1 cellular context compared by ENCODE assay signal in the genomic region with DNA sequence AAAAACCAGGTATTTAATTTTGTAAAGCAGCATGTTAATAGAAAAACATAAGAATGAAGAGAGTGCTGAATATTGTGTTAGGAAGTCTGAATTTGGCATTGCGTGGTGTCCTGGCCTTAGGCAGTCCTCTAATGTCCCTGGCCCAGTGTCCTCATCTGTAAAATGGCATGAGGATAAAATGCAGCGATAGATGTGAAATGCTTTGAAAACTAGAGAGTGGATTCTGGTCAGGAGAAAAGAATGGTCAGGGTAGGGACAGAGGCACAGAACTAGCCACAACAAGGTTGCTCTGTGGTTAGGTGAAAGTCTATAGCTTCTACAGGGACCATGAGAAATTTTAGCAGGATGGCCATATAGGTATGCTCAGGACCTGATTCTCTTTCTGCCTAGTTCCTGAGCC.
TF ChIP-seq lines count a peak whose summit lies in the region.

No MANE protein-coding gene starts in this region.

TF ChIP-seq in GM12878, 131 proteins besides CTCF, POLR2A, EP300 and RAD21:
- TF ChIP-seq, protein P1, sequence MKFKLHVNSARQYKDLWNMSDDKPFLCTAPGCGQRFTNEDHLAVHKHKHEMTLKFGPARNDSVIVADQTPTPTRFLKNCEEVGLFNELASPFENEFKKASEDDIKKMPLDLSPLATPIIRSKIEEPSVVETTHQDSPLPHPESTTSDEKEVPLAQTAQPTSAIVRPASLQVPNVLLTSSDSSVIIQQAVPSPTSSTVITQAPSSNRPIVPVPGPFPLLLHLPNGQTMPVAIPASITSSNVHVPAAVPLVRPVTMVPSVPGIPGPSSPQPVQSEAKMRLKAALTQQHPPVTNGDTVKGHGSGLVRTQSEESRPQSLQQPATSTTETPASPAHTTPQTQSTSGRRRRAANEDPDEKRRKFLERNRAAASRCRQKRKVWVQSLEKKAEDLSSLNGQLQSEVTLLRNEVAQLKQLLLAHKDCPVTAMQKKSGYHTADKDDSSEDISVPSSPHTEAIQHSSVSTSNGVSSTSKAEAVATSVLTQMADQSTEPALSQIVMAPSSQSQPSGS (IDR thresholded peaks at IDR 0.05; ENCODE audit: low read length), result no peak
- TF ChIP-seq SMC3 (IDR thresholded peaks at IDR 0.05; ENCODE audit: borderline replicate concordance, low read length), result no peak
- TF ChIP-seq, protein P2, sequence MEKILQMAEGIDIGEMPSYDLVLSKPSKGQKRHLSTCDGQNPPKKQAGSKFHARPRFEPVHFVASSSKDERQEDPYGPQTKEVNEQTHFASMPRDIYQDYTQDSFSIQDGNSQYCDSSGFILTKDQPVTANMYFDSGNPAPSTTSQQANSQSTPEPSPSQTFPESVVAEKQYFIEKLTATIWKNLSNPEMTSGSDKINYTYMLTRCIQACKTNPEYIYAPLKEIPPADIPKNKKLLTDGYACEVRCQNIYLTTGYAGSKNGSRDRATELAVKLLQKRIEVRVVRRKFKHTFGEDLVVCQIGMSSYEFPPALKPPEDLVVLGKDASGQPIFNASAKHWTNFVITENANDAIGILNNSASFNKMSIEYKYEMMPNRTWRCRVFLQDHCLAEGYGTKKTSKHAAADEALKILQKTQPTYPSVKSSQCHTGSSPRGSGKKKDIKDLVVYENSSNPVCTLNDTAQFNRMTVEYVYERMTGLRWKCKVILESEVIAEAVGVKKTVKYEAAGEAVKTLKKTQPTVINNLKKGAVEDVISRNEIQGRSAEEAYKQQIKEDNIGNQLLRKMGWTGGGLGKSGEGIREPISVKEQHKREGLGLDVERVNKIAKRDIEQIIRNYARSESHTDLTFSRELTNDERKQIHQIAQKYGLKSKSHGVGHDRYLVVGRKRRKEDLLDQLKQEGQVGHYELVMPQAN (conservative IDR thresholded peaks at IDR 0.05), result no peak
- TF ChIP-seq, protein P3, sequence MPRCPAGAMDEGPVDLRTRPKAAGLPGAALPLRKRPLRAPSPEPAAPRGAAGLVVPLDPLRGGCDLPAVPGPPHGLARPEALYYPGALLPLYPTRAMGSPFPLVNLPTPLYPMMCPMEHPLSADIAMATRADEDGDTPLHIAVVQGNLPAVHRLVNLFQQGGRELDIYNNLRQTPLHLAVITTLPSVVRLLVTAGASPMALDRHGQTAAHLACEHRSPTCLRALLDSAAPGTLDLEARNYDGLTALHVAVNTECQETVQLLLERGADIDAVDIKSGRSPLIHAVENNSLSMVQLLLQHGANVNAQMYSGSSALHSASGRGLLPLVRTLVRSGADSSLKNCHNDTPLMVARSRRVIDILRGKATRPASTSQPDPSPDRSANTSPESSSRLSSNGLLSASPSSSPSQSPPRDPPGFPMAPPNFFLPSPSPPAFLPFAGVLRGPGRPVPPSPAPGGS (IDR thresholded peaks at IDR 0.05; ENCODE audit: borderline replicate concordance, insufficient read depth, low read depth, low read length, poor library complexity, severe bottlenecking), result no peak
- TF ChIP-seq, protein P4, sequence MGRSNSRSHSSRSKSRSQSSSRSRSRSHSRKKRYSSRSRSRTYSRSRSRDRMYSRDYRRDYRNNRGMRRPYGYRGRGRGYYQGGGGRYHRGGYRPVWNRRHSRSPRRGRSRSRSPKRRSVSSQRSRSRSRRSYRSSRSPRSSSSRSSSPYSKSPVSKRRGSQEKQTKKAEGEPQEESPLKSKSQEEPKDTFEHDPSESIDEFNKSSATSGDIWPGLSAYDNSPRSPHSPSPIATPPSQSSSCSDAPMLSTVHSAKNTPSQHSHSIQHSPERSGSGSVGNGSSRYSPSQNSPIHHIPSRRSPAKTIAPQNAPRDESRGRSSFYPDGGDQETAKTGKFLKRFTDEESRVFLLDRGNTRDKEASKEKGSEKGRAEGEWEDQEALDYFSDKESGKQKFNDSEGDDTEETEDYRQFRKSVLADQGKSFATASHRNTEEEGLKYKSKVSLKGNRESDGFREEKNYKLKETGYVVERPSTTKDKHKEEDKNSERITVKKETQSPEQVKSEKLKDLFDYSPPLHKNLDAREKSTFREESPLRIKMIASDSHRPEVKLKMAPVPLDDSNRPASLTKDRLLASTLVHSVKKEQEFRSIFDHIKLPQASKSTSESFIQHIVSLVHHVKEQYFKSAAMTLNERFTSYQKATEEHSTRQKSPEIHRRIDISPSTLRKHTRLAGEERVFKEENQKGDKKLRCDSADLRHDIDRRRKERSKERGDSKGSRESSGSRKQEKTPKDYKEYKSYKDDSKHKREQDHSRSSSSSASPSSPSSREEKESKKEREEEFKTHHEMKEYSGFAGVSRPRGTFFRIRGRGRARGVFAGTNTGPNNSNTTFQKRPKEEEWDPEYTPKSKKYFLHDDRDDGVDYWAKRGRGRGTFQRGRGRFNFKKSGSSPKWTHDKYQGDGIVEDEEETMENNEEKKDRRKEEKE (IDR thresholded peaks at IDR 0.05), result no peak
- TF ChIP-seq HDGF (IDR thresholded peaks at IDR 0.05), result no peak
